8 cellular contexts compared by ENCODE assay signal in genomic region chr3:55180936-55181535, GRCh38.
DNase-seq lines count a peak whose midpoint lies in the region; ATAC-seq, FAIRE-seq and TF ChIP-seq lines count a peak whose summit lies in the region.

No MANE protein-coding gene starts in this region.

- no peak for ATAC-seq in activated CD4-positive, alpha-beta T cell treated with anti-CD3 and anti-CD28 coated beads for 36 hours
- no peak for ATAC-seq in K562
- ATAC-seq in HepG2 = no peak
- no peak for ATAC-seq in GM18873 (IDR thresholded peaks at IDR 0.05; ENCODE audit: low FRiP score, unreplicated experiment)
- no peak for ATAC-seq in HG03460 (IDR thresholded peaks at IDR 0.05; ENCODE audit: unreplicated experiment)

- WGBS in K562 (ENCODE audit: insufficient coverage, low coverage, missing lambda C conversion rate) = 0% methylated on average over 4 of the region's 6 CpGs
- 32% methylated on average over 6 of the region's 6 CpGs for WGBS in HepG2 (ENCODE audit: low lambda C conversion rate)

- no TSS peak for BruUV-seq in K562 (replicated peaks; lab: Mats Ljungman, UMichigan)
- BruUV-seq in HepG2 (replicated peaks; lab: Mats Ljungman, UMichigan) = no TSS peak

- H3K4me3 Mint-ChIP-seq in activated CD4-positive, alpha-beta T cell treated with anti-CD3 and anti-CD28 coated beads for 36 hours = no peak overlapping the region

- H3K4me1 ChIP-seq in K562 (replicated peaks in 1 of 2; ENCODE audit: control insufficient read depth in 2 of 2, insufficient read depth in 2 of 2, low read length in 2 of 2) (no peaks in the 10 kb centered on the region), HepG2 (ENCODE audit: insufficient read depth, low read length) (no peaks in the 10 kb centered on the region)

- H3K4me2 ChIP-seq in K562 (ENCODE audit: insufficient read depth, low read length) (no peak overlapping the region), HepG2 (ENCODE audit: low read depth, low read length) (no peak overlapping the region)

- H3K9ac ChIP-seq in K562 (ENCODE audit: insufficient read depth in 1 of 2, low read depth in 2 of 2, low read length in 2 of 2) = no peak overlapping the region
- H3K9ac ChIP-seq in HepG2 (ENCODE audit: insufficient read depth, low read depth, low read length) = no peak overlapping the region

- H4K20me1 ChIP-seq in K562 (replicated peaks; ENCODE audit: control insufficient read depth, insufficient read depth, low read length) (no peaks in the 10 kb centered on the region), HepG2 (ENCODE audit: insufficient read depth, low read length) (no peaks in the 10 kb centered on the region)

- TF ChIP-seq RAD21 in K562 (CRISPR knock-in tag; conservative IDR thresholded peaks at IDR 0.05 in 1 of 2, IDR thresholded peaks at IDR 0.05 in 1 of 2) = peak in 1 of 2 experiments; percentile 26; a peak in 2 of 4 replicates
- TF ChIP-seq RAD21 in HepG2 (CRISPR knock-in tag; IDR thresholded peaks at IDR 0.05) = no peak

- intact Hi-C loops in activated CD4-positive, alpha-beta T cell treated with anti-CD3 and anti-CD28 coated beads for 36 hours (cut with DNase I, micrococcal nuclease) = loop anchor here (2.0 to 5.0 kb wide), 2 partner anchors 328 to 329 kb away; no protein-coding TSS in a partner anchor
- intact Hi-C loops in K562 (cut with micrococcal nuclease) = loop anchor here (5.0 kb wide), 2 partner anchors 229 to 754 kb away; no protein-coding TSS in a partner anchor
- intact Hi-C loops in HepG2 (cut with micrococcal nuclease; ENCODE audit: unreplicated experiment) = loop anchor here (2.0 kb wide), 1 partner anchor 230 kb away; no protein-coding TSS in a partner anchor

- H3K9me3 ChIP-seq in K562 (replicated peaks; ENCODE audit: control insufficient read depth, insufficient read depth, low read depth, low read length) (no peaks in the 10 kb centered on the region), HepG2 (ENCODE audit: low read length) (no peaks in the 10 kb centered on the region)

- no peaks in the 10 kb centered on the region for H3K9me3 Mint-ChIP-seq in activated CD4-positive, alpha-beta T cell treated with anti-CD3 and anti-CD28 coated beads for 36 hours (ENCODE audit: low read depth)

- no peaks in the 10 kb centered on the region for H3K79me2 ChIP-seq in K562 (ENCODE audit: control insufficient read depth, insufficient read depth, low read length)
- no peaks in the 10 kb centered on the region for H3K79me2 ChIP-seq in HepG2 (ENCODE audit: insufficient read depth, low read length)

- no peaks in the 10 kb centered on the region for H3K4me1 Mint-ChIP-seq in activated CD4-positive, alpha-beta T cell treated with anti-CD3 and anti-CD28 coated beads for 36 hours

- H3K27me3 Mint-ChIP-seq in activated CD4-positive, alpha-beta T cell treated with anti-CD3 and anti-CD28 coated beads for 36 hours = peaks cover 3% of the 10 kb centered on the region

- H3K9me1 ChIP-seq in K562 (ENCODE audit: control insufficient read depth, insufficient read depth, low read length) = no peaks in the 10 kb centered on the region

- TF ChIP-seq POLR2A in K562 (conservative IDR thresholded peaks at IDR 0.05) (no peak), HepG2 (IDR thresholded peaks at IDR 0.05; ENCODE audit: insufficient read depth in 1 of 2, low read depth in 2 of 2, low read length in 2 of 2) (no peak)

- POLR2A ChIA-PET in activated CD4-positive, alpha-beta T cell treated with anti-CD3 and anti-CD28 coated beads for 36 hours (lab: Charles Lee) = interaction anchor here (0.7 kb wide), 1 partner anchor 51 kb away, joined by 6 read pairs; no protein-coding TSS in a partner anchor
- POLR2A ChIA-PET in K562 (lab: Yijun Ruan, JAX) (no interaction called here), HepG2 (lab: Yijun Ruan, JAX) (no interaction called here)

- H3K27me3 ChIP-seq in K562 (ENCODE audit: control insufficient read depth in 2 of 2, insufficient read depth in 2 of 2, low read length in 2 of 2) (no peaks in the 10 kb centered on the region), HepG2 (ENCODE audit: control insufficient read depth in 1 of 2, insufficient read depth in 2 of 2, low read length in 2 of 2) (no peaks in the 10 kb centered on the region; a peak in 1 of 5 replicates)

- no peak for TF ChIP-seq EP300 in K562 (IDR thresholded peaks at IDR 0.05; ENCODE audit: low read length)
- TF ChIP-seq EP300 in HepG2 (IDR thresholded peaks at IDR 0.05; ENCODE audit: low read depth in 2 of 2, low read length in 2 of 2) = no peak
- no peak for TF ChIP-seq EP300 in HepG2 (CRISPR knock-in tag; IDR thresholded peaks at IDR 0.05; ENCODE audit: borderline replicate concordance)

- H2AFZ ChIP-seq in K562 (ENCODE audit: low read depth, low read length) (no peak overlapping the region), HepG2 (ENCODE audit: low read length) (no peak overlapping the region)

- no peaks in the 10 kb centered on the region for H3K36me3 Mint-ChIP-seq in activated CD4-positive, alpha-beta T cell treated with anti-CD3 and anti-CD28 coated beads for 36 hours (ENCODE audit: low read depth)

- CTCF ChIA-PET in activated CD4-positive, alpha-beta T cell treated with anti-CD3 and anti-CD28 coated beads for 36 hours (lab: Charles Lee) = interaction anchor here (0.9 to 1.3 kb wide), 3 partner anchors 10 to 1242 kb away, joined by 3 to 4 read pairs (median 3); no protein-coding TSS in a partner anchor
- CTCF ChIA-PET in K562 (lab: Yijun Ruan, JAX; ENCODE audit: low intra/inter-chr PET ratio) = no interaction called here
- CTCF ChIA-PET in HepG2 (lab: Yijun Ruan, JAX; ENCODE audit: low intra/inter-chr PET ratio, low total read pairs) = interaction anchor here (1.7 to 3.2 kb wide), 2 partner anchors 327 to 753 kb away, joined by 7 to 14 read pairs; no protein-coding TSS in a partner anchor

- FAIRE-seq in K562 (lab: Jason Lieb, UNC) (no peak), HepG2 (lab: Jason Lieb, UNC) (no peak)

- H3K36me3 ChIP-seq in K562 (ENCODE audit: control insufficient read depth, insufficient read depth, low read length) = no peaks in the 10 kb centered on the region
- H3K36me3 ChIP-seq in HepG2 (replicated peaks in 1 of 2; ENCODE audit: control insufficient read depth in 1 of 2, insufficient read depth in 2 of 2, low read length in 2 of 2) = no peaks in the 10 kb centered on the region

- in situ Hi-C loops in K562 (cut with MboI) = no loop called here
- in situ Hi-C loops in HepG2 (cut with HindIII; ENCODE audit: extremely low pct_ligation_motif_present, low pct_unique_long_range_greater_than_20kb) = no loop called here

- H3K4me3 ChIP-seq in K562 = no peak overlapping the region
- no peak overlapping the region for H3K4me3 ChIP-seq in HepG2 (replicated peaks in 1 of 3; ENCODE audit: insufficient read depth in 1 of 3, low read depth in 2 of 3, low read length in 3 of 3)

- H3K27ac ChIP-seq in K562 (ENCODE audit: extremely low read depth, low read depth, low read length) (no peak overlapping the region), HepG2 (ENCODE audit: extremely low read length, insufficient read depth, low read length) (no peak overlapping the region)

- peak; percentile 25 for DNase-seq in activated CD4-positive, alpha-beta T cell treated with anti-CD3 and anti-CD28 coated beads for 36 hours
- DNase-seq in activated CD4-positive, alpha-beta T cell treated with anti-CD3 and anti-CD28 coated beads, Interleukin-2, amount 50 U/mL, for 1 hour = no peak
- DNase-seq in NAMALWA (ENCODE audit: low spot score) (peak; percentile 37), K562 (ENCODE audit: extremely low read depth in 1 of 4, low spot score in 3 of 4) (peak; percentile 24 to 35 (median 28)), HepG2 (ENCODE audit: low spot score) (peak; percentile 11), AG08396 (ENCODE audit: low spot score) (no peak)

- TF ChIP-seq CTCF in K562 (IDR thresholded peaks at IDR 0.05 in 2 of 3, conservative IDR thresholded peaks at IDR 0.05 in 1 of 3; ENCODE audit: insufficient read depth in 2 of 3, low read depth in 1 of 3, low read length in 3 of 3) (peak in 2 of 3 experiments; percentile 48 to 59; a peak in 3 of 6 replicates), HepG2 (CRISPR knock-in tag; IDR thresholded peaks at IDR 0.05) (peak; percentile 44)

- no peak overlapping the region for H3K27ac Mint-ChIP-seq in activated CD4-positive, alpha-beta T cell treated with anti-CD3 and anti-CD28 coated beads for 36 hours

TF ChIP-seq in K562, 482 proteins besides CTCF, POLR2A, EP300 and RAD21:
- TF ChIP-seq SMC3 (conservative IDR thresholded peaks at IDR 0.05; ENCODE audit: insufficient read depth, low read depth, low read length) (0 out of 2 replicates have a peak, but pooled peaks have one; percentile 24), ZBTB26 (CRISPR knock-in tag; IDR thresholded peaks at IDR 0.05) (no peak), ZNF134 (CRISPR knock-in tag; conservative IDR thresholded peaks at IDR 0.05) (no peak), ZNF347 (CRISPR knock-in tag; IDR thresholded peaks at IDR 0.05; ENCODE audit: low read depth) (no peak)

TF ChIP-seq in HepG2, 621 proteins besides CTCF, POLR2A, EP300 and RAD21:
- peak; percentile 18; the same call in 1 of the 2 replicates for TF ChIP-seq STAG1 (CRISPR knock-in tag; IDR thresholded peaks at IDR 0.05)
- no peak for TF ChIP-seq ZNF777 (CRISPR knock-in tag; IDR thresholded peaks at IDR 0.05)
- peak; percentile 49 for TF ChIP-seq SMC3 (IDR thresholded peaks at IDR 0.05; ENCODE audit: low read length)
- TF ChIP-seq ZSCAN22 (CRISPR knock-in tag; IDR thresholded peaks at IDR 0.05) = peak; percentile 87

Comparison
In these comparisons a context has a peak if more than half of its experiments do, and no peak if none do; other contexts are left out.
1. DNase-seq: peak in activated CD4-positive, alpha-beta T cell treated with anti-CD3 and anti-CD28 coated beads for 36 hours (single experiment), NAMALWA (single experiment), K562 (4 of 4) and HepG2 (single experiment); none in activated CD4-positive, alpha-beta T cell treated with anti-CD3 and anti-CD28 coated beads, Interleukin-2, amount 50 U/mL, for 1 hour (single experiment) and AG08396 (single experiment).